In genomic region chr5:146340260-146341081, GRCh38 we compare ENCODE assay signal across 9 cellular contexts. TPM values are rescaled to one million over a fixed set of nuclear protein-coding genes. Genes with fewer than 3 reads are reported as not detected.
DNase-seq lines count a peak whose midpoint lies in the region; ATAC-seq, FAIRE-seq and TF ChIP-seq lines count a peak whose summit lies in the region.
"Had no signal": no experiment of that assay in that cellular context is flagged by ENCODE, and none has a peak within 500 bp of the region (broad histone marks: within the 10 kb centered on the region; RNA-seq: fewer than 3 reads in every experiment).

No MANE protein-coding gene starts in this region.

- no peaks in the 10 kb centered on the region for H3K4me1 ChIP-seq in CD4-positive, alpha-beta memory T cell (ENCODE audit: insufficient read depth, low read length)
- H3K4me1 ChIP-seq in Karpas-422 (ENCODE audit: low read length) (no peaks in the 10 kb centered on the region), K562 (replicated peaks in 1 of 2; ENCODE audit: control insufficient read depth in 2 of 2, insufficient read depth in 2 of 2, low read length in 2 of 2) (peaks cover 0 to 13% of the 10 kb centered on the region in 2 experiments; a peak in 2 of 5 replicates)

- H3K36me3 ChIP-seq in CD4-positive, alpha-beta memory T cell (ENCODE audit: insufficient read depth, low read length): no peaks in the 10 kb centered on the region
- H3K36me3 ChIP-seq in Karpas-422 (ENCODE audit: insufficient read depth, low read length) (no peaks in the 10 kb centered on the region), K562 (ENCODE audit: control insufficient read depth, insufficient read depth, low read length) (no peaks in the 10 kb centered on the region)

- in situ Hi-C loops in K562 (cut with MboI): no loop called here

- peak in 3 of 5 donors; percentile 3 to 23 (median 3) for DNase-seq in CD4-positive, alpha-beta memory T cell
- DNase-seq in Karpas-422 (peak; percentile 48), K562 (ENCODE audit: extremely low read depth in 1 of 4, low spot score in 3 of 4) (peak; percentile 63 to 74 (median 67)), kidney glomerular epithelial cell (lab: John Stamatoyannopoulos, UW) (peak; percentile 7), superior temporal gyrus (ENCODE audit: extremely low spot score) (peak; percentile 13), SW 1271 (lab: John Stamatoyannopoulos, UW) (no peak), NCI-H1092 treated with DMSO at 0.1 percent for 48 hours (lab: John Stamatoyannopoulos, UW) (no peak)

- intact Hi-C loops in CD4-positive, alpha-beta memory T cell (cut with micrococcal nuclease): no loop called here
- intact Hi-C loops in K562 (cut with micrococcal nuclease): no loop called here

- H3K4me2 ChIP-seq in Karpas-422 (ENCODE audit: low read depth, low read length, poor library complexity, severe bottlenecking) (no peak overlapping the region), K562 (ENCODE audit: insufficient read depth, low read length) (no peak overlapping the region)

- TF ChIP-seq POLR2A in K562 (conservative IDR thresholded peaks at IDR 0.05): no peak

- CTCF ChIA-PET in CD4-positive, alpha-beta memory T cell (lab: Charles Lee; ENCODE audit: partially characterized antibody): no interaction called here
- CTCF ChIA-PET in K562 (lab: Yijun Ruan, JAX; ENCODE audit: low intra/inter-chr PET ratio): no interaction called here

- peaks cover 33% of the 10 kb centered on the region for H3K27me3 ChIP-seq in CD4-positive, alpha-beta memory T cell (ENCODE audit: insufficient read depth, low read length)
- H3K27me3 ChIP-seq in Karpas-422 (ENCODE audit: low read length): no peaks in the 10 kb centered on the region
- H3K27me3 ChIP-seq in K562 (ENCODE audit: control insufficient read depth in 2 of 2, insufficient read depth in 2 of 2, low read length in 2 of 2): peaks cover 55 to 90% of the 10 kb centered on the region in 2 experiments

- no peak overlapping the region for H2AFZ ChIP-seq in Karpas-422 (ENCODE audit: low read length)
- no peak overlapping the region for H2AFZ ChIP-seq in K562 (ENCODE audit: low read depth, low read length)

- POLR2A ChIA-PET in CD4-positive, alpha-beta memory T cell (lab: Charles Lee; ENCODE audit: partially characterized antibody): no interaction called here
- POLR2A ChIA-PET in K562 (lab: Yijun Ruan, JAX): interaction anchor here (0.7 kb wide), 1 partner anchor 72 kb away, joined by 4 read pairs; no protein-coding TSS in a partner anchor

- H3K4me1 Mint-ChIP-seq in CD4-positive, alpha-beta memory T cell: peaks cover 8 to 36% (median 13%) of the 10 kb centered on the region in 4 donors

- no peak overlapping the region for H3K27ac ChIP-seq in CD4-positive, alpha-beta memory T cell (ENCODE audit: low read depth, low read length)
- H3K27ac ChIP-seq in Karpas-422 (ENCODE audit: low read length) (no peak overlapping the region), K562 (ENCODE audit: extremely low read depth, low read depth, low read length) (no peak overlapping the region)

- ATAC-seq in K562: peak; percentile 84
- ATAC-seq in activated CD4-positive, CD25-positive, alpha-beta regulatory T cell treated with anti-CD3 and anti-CD28 coated beads, Interleukin-2, amount 50 U/mL, for 24 hours: no peak

- peaks cover 0 to 13% (median 5%) of the 10 kb centered on the region in 8 donors for H3K9me3 Mint-ChIP-seq in CD4-positive, alpha-beta memory T cell
- H3K9me3 Mint-ChIP-seq: central memory CD8-positive, alpha-beta T cell had no signal

- H3K9ac ChIP-seq in Karpas-422 (ENCODE audit: low read length) (no peak overlapping the region), K562 (ENCODE audit: insufficient read depth in 1 of 2, low read depth in 2 of 2, low read length in 2 of 2) (no peak overlapping the region)

- H3K9me1 ChIP-seq in K562 (ENCODE audit: control insufficient read depth, insufficient read depth, low read length): no peaks in the 10 kb centered on the region

- TF ChIP-seq CTCF in K562 (IDR thresholded peaks at IDR 0.05 in 2 of 3, conservative IDR thresholded peaks at IDR 0.05 in 1 of 3; ENCODE audit: insufficient read depth in 2 of 3, low read depth in 1 of 3, low read length in 3 of 3): no peak

- H3K27ac Mint-ChIP-seq in CD4-positive, alpha-beta memory T cell: no peak overlapping the region

- no peak for TF ChIP-seq RAD21 in K562 (CRISPR knock-in tag; conservative IDR thresholded peaks at IDR 0.05 in 1 of 2, IDR thresholded peaks at IDR 0.05 in 1 of 2)

- no TSS peak for BruUV-seq in K562 (replicated peaks; lab: Mats Ljungman, UMichigan)

- no peaks in the 10 kb centered on the region for H3K79me2 ChIP-seq in Karpas-422 (ENCODE audit: low read length)
- no peaks in the 10 kb centered on the region for H3K79me2 ChIP-seq in K562 (ENCODE audit: control insufficient read depth, insufficient read depth, low read length)

- 37% methylated on average over 40 of the region's 40 CpGs for WGBS in K562 (ENCODE audit: insufficient coverage, low coverage, missing lambda C conversion rate)

- H3K9me3 ChIP-seq in CD4-positive, alpha-beta memory T cell (ENCODE audit: control insufficient read depth in 1 of 2, low read length in 2 of 2): no peaks in the 10 kb centered on the region
- H3K9me3 ChIP-seq in Karpas-422 (ENCODE audit: low read length): no peaks in the 10 kb centered on the region
- no peaks in the 10 kb centered on the region for H3K9me3 ChIP-seq in K562 (replicated peaks; ENCODE audit: control insufficient read depth, insufficient read depth, low read depth, low read length)

- peak overlapping the region in 1 of 8 donors; percentile 8 for H3K4me3 Mint-ChIP-seq in CD4-positive, alpha-beta memory T cell
- H3K4me3 Mint-ChIP-seq: central memory CD8-positive, alpha-beta T cell had no signal

- H3K9me2 ChIP-seq in Karpas-422 (replicated peaks; ENCODE audit: insufficient read depth, low read length): no peaks in the 10 kb centered on the region

- no peak for FAIRE-seq in K562 (lab: Jason Lieb, UNC)

- H3K36me3 Mint-ChIP-seq in CD4-positive, alpha-beta memory T cell: no peaks in the 10 kb centered on the region

- TF ChIP-seq EP300 in K562 (IDR thresholded peaks at IDR 0.05; ENCODE audit: low read length): no peak

- H3K4me3 ChIP-seq in CD4-positive, alpha-beta memory T cell (ENCODE audit: low read length in 2 of 2): no peak overlapping the region
- no peak overlapping the region for H3K4me3 ChIP-seq in Karpas-422 (ENCODE audit: low read length)
- H3K4me3 ChIP-seq in K562: no peak overlapping the region

- H4K20me1 ChIP-seq in Karpas-422 (ENCODE audit: insufficient read depth, low read depth, low read length): no peaks in the 10 kb centered on the region
- no peaks in the 10 kb centered on the region; the same call in none of the 2 replicates for H4K20me1 ChIP-seq in K562 (replicated peaks; ENCODE audit: control insufficient read depth, insufficient read depth, low read length)

- peaks cover 64 to 68% of the 10 kb centered on the region in 2 donors for H3K27me3 Mint-ChIP-seq in CD4-positive, alpha-beta memory T cell

TF ChIP-seq in K562, 482 proteins besides CTCF, POLR2A, EP300 and RAD21 (continues in another document):
- TF ChIP-seq PRMT5 (CRISPR knock-in tag; IDR thresholded peaks at IDR 0.05): peak; percentile 88
- no peak for TF ChIP-seq TRIM25 (IDR thresholded peaks at IDR 0.05; ENCODE audit: borderline replicate concordance)

RNA-seq across cellular contexts. Expression of gene POU4F3, which starts 1.8 kb away (rescaled TPM):
- not detected for total RNA-seq in CD4-positive, alpha-beta memory T cell
- not detected for polyA plus RNA-seq in CD4-positive, alpha-beta memory T cell
- not detected in 2 replicates for total RNA-seq in Karpas-422 (2014; rRNA removed; shearing (Covaris generic); ENCODE audit: low replicate concordance)
- not detected in 2 replicates for total RNA-seq in K562 (2011; cell fraction: chromatin; rRNA removed; ENCODE audit: low replicate concordance)
- total RNA-seq in K562 (2011; cell fraction: nucleolus; rRNA removed): not detected in 2 replicates
- total RNA-seq in K562 (2011; cell fraction: nucleoplasm; rRNA removed): not detected in 2 replicates
- total RNA-seq in K562 (2014; rRNA removed) (not detected in 2 replicates), K562 (2014; rRNA removed; fragmentation: Illumina TruSeq; extraction: Trizol) (not detected in 2 replicates), K562 (2015; rRNA removed; fragmentation: Illumina TruSeq; extraction: Trizol) (0.08 TPM in 1 of 2 replicates, not detected in the other), K562 (2021) (0.07 and 0.13 TPM in 2 replicates)
- polyA plus RNA-seq in K562 (2011; rRNA removed) (0.04 TPM in 2 replicates), K562 (2014; fragmentation: Illumina TruSeq; extraction: Trizol) (0.07 TPM in 1 of 2 replicates, not detected in the other), K562 (2014; fragmentation: Nextera tagmentation; extraction: Ambion mirVana) (not detected), K562 (2014; rRNA removed) (not detected in 2 replicates)
- 0.06 TPM in 1 of 2 replicates, not detected in the other for polyA plus RNA-seq in K562 (2011; cell fraction: cytosol; rRNA removed)
- polyA plus RNA-seq in K562 (2011; cell fraction: nucleus; rRNA removed): 0.06 and 0.07 TPM in 2 replicates
- polyA plus RNA-seq in K562 (2012): 0.04 and 0.05 TPM in 2 replicates
- not detected in 2 replicates for polyA minus RNA-seq in K562 (2011; rRNA and poly(A)+ RNA removed)
- not detected in 2 replicates for polyA minus RNA-seq in K562 (2011; cell fraction: cytosol; rRNA and poly(A)+ RNA removed)
- not detected in 2 replicates for polyA minus RNA-seq in K562 (2011; cell fraction: nucleus; rRNA and poly(A)+ RNA removed)

Comparison
In these comparisons a context has a peak if more than half of its experiments do, and no peak if none do; other contexts are left out.
1. DNase-seq: peak in CD4-positive, alpha-beta memory T cell (3 of 5), Karpas-422 (single experiment), K562 (4 of 4), kidney glomerular epithelial cell (single experiment) and superior temporal gyrus (single experiment); none in SW 1271 (0 of 2) and NCI-H1092 treated with DMSO at 0.1 percent for 48 hours (single experiment).